ENCODE assay signal across 8 cellular contexts in genomic region chr4:2756691-2757350, GRCh38. TPM values are rescaled to one million over a fixed set of nuclear protein-coding genes. Genes with fewer than 3 reads are reported as not detected.
DNase-seq lines count a peak whose midpoint lies in the region; ATAC-seq, FAIRE-seq and TF ChIP-seq lines count a peak whose summit lies in the region.

No MANE protein-coding gene starts in this region.

- FAIRE-seq in GM12878 (lab: Jason Lieb, UNC) = peak; percentile 89

- intact Hi-C loops in GM12878 (cut with micrococcal nuclease; ENCODE audit: unreplicated experiment) = no loop called here

- H3K4me2 ChIP-seq in GM12878 (ENCODE audit: control insufficient read depth, insufficient read depth) = peak overlapping the region; percentile 77; the same call in 1 of the 2 replicates

- H3K27me3 ChIP-seq in GM12878 (replicated peaks in 1 of 2; ENCODE audit: control insufficient read depth in 2 of 2, insufficient read depth in 2 of 2, low read length in 1 of 2) = no peaks in the 10 kb centered on the region
- H3K27me3 ChIP-seq in mucosa of rectum (ENCODE audit: control insufficient read depth in 2 of 2, insufficient read depth in 2 of 2, low read length in 2 of 2) = no peaks in the 10 kb centered on the region

- in situ Hi-C loops in GM12878 (cut with MboI) = loop anchor here (25.0 kb wide), 1 partner anchor 180 kb away; no protein-coding TSS in a partner anchor

- peaks cover 31% of the 10 kb centered on the region for H3K79me2 ChIP-seq in GM12878 (ENCODE audit: control insufficient read depth, insufficient read depth, low read length)

- no peak for TF ChIP-seq EP300 in GM12878 (IDR thresholded peaks at IDR 0.05; ENCODE audit: borderline replicate concordance in 1 of 2, control insufficient read depth in 1 of 2, low read depth in 2 of 2, low read length in 2 of 2)

- CTCF ChIA-PET in GM12878 (lab: Yijun Ruan, JAX) = interaction anchor here (0.9 to 1.9 kb wide), 7 partner anchors 11 to 197 kb away, joined by 3 to 5 read pairs (median 4); no protein-coding TSS in a partner anchor

- SMC1A ChIA-PET in GM12878 (lab: Charles Lee; ENCODE audit: uncharacterized antibody, unreplicated experiment) = interaction anchor here (0.7 to 2.0 kb wide), 4 partner anchors 10 to 233 kb away, joined by 3 to 8 read pairs (median 4); no protein-coding TSS in a partner anchor

- H3K27ac ChIP-seq in 22Rv1 (peak overlapping the region; percentile 90; the same call in 1 of the 2 replicates), GM12878 (ENCODE audit: control insufficient read depth, insufficient read depth) (no peak overlapping the region), mucosa of rectum (ENCODE audit: low read depth in 2 of 2, low read length in 2 of 2) (peak overlapping the region; percentile 78 to 87)

- WGBS in GM12878 (ENCODE audit: insufficient coverage, insufficient replicate concordance, low lambda C conversion rate, missing lambda C conversion rate) = 62% methylated on average over 25 of the region's 25 CpGs

- TF ChIP-seq RAD21 in GM12878 (IDR thresholded peaks at IDR 0.05; ENCODE audit: insufficient read depth, low read depth, low read length) = no peak

- POLR2A ChIA-PET in GM12878 (lab: Charles Lee) = interaction anchor here (1.0 to 2.5 kb wide), 5 partner anchors 10 to 66 kb away, joined by 3 to 18 read pairs (median 3); no protein-coding TSS in a partner anchor

- no peaks in the 10 kb centered on the region for H3K9me3 ChIP-seq in GM12878 (replicated peaks; ENCODE audit: control insufficient read depth, insufficient read depth, low read length)
- H3K9me3 ChIP-seq in mucosa of rectum (ENCODE audit: control insufficient read depth in 2 of 2, low read length in 2 of 2) = no peaks in the 10 kb centered on the region

- TF ChIP-seq POLR2A in GM12878 (IDR thresholded peaks at IDR 0.05; ENCODE audit: low read depth, low read length) = no peak

- H2AFZ ChIP-seq in GM12878 (ENCODE audit: control insufficient read depth, low read depth, low read length) = peak overlapping the region; percentile 86

- BruUV-seq in GM12878 (replicated peaks; lab: Mats Ljungman, UMichigan) = no TSS peak

- H3K4me1 ChIP-seq in GM12878 (ENCODE audit: control insufficient read depth, insufficient read depth, low read length) (peaks cover 13% of the 10 kb centered on the region), mucosa of rectum (ENCODE audit: control insufficient read depth in 2 of 2, insufficient read depth in 2 of 2, low read length in 2 of 2) (peaks cover 38 to 42% of the 10 kb centered on the region in 2 donors)

- H3K36me3 ChIP-seq in GM12878 (ENCODE audit: control insufficient read depth in 2 of 2, insufficient read depth in 2 of 2, low read length in 1 of 2) (no peaks in the 10 kb centered on the region; a peak in 1 of 4 replicates), mucosa of rectum (ENCODE audit: control insufficient read depth in 2 of 2, insufficient read depth in 2 of 2, low read length in 2 of 2) (peaks cover 0 to 3% of the 10 kb centered on the region in 2 donors)

- peaks cover 6% of the 10 kb centered on the region; the same call in 1 of the 2 replicates for H4K20me1 ChIP-seq in GM12878 (ENCODE audit: control insufficient read depth, insufficient read depth)

- peak overlapping the region; percentile 9 for H3K4me3 ChIP-seq in HFF-Myc (replicated peaks; ENCODE audit: low read depth, low read length)
- H3K4me3 ChIP-seq in GM12878 = peak overlapping the region; percentile 55; the same call in 1 of the 2 replicates
- peak overlapping the region; percentile 58 to 72 for H3K4me3 ChIP-seq in mucosa of rectum (ENCODE audit: low read length in 2 of 2)

- DNase-seq in HFF-Myc (ENCODE audit: extremely low read depth, low read depth) = no peak
- DNase-seq in GM12878 (ENCODE audit: low read depth, low spot score) = no peak
- no peak for DNase-seq in NK-92 treated with Interleukin-12 subunit alpha and Interleukin-12 subunit beta, amount 100 ng/mL, for 24 hours (lab: John Stamatoyannopoulos, UW)
- no peak for DNase-seq in epidermal melanocyte (ENCODE audit: insufficient read length, low spot score)
- no peak for DNase-seq in activated effector memory CD4-positive, alpha-beta T cell treated with anti-CD3 and anti-CD28 coated beads, Interleukin-2, amount 50 U/mL, for 16 hours

- TF ChIP-seq CTCF in 22Rv1 (IDR thresholded peaks at IDR 0.05) (no peak), HFF-Myc (IDR thresholded peaks at IDR 0.05; ENCODE audit: low read depth, low read length, missing control alignments) (no peak), GM12878 (IDR thresholded peaks at IDR 0.05 in 2 of 3, conservative IDR thresholded peaks at IDR 0.05 in 1 of 3; ENCODE audit: control insufficient read depth in 2 of 3, extremely low read depth in 1 of 3, insufficient read depth in 1 of 3, low read depth in 3 of 3, low read length in 3 of 3) (no peak)

- RAD21 ChIA-PET in GM12878 (lab: Charles Lee; ENCODE audit: unreplicated experiment) = interaction anchor here (1.1 to 2.5 kb wide), 5 partner anchors 10 to 198 kb away, joined by 3 to 12 read pairs (median 3); no protein-coding TSS in a partner anchor

- ATAC-seq in GM12878 = no peak
- ATAC-seq in GM19467 (IDR thresholded peaks at IDR 0.05; ENCODE audit: unreplicated experiment) = no peak

- H3K9ac ChIP-seq in GM12878 (ENCODE audit: control insufficient read depth, insufficient read depth, low read length) (0 out of 2 replicates have a peak overlapping the region, but pooled peaks have one; percentile 10), mucosa of rectum (ENCODE audit: low read depth in 1 of 2, low read length in 2 of 2) (peak overlapping the region; percentile 74 to 77)

TF ChIP-seq in GM12878, 131 proteins besides CTCF, POLR2A, EP300 and RAD21:
- TF ChIP-seq HDGF (IDR thresholded peaks at IDR 0.05) (no peak), MLLT1 (IDR thresholded peaks at IDR 0.05) (peak; percentile 98), NFIC (IDR thresholded peaks at IDR 0.05; ENCODE audit: low read depth, low read length) (no peak), ZNF24 (IDR thresholded peaks at IDR 0.05) (no peak)

RNA-seq across cellular contexts. Expression of gene TNIP2, which starts 0.7 kb away (rescaled TPM):
- total RNA-seq in GM12878 (2013; cell fraction: nucleolus; rRNA removed) = 48.2 and 58.3 TPM in 2 replicates
- 55.0 and 59.8 TPM in 2 replicates for total RNA-seq in GM12878 (2014; rRNA removed)
- total RNA-seq in GM12878 (2014; rRNA removed; fragmentation: Illumina TruSeq; extraction: Trizol) = 29.1 and 29.8 TPM in 2 replicates
- 62.9 and 64.8 TPM in 2 replicates for total RNA-seq in GM12878 (2021)
- polyA plus RNA-seq in GM12878 (2011; ENCODE audit: low read depth) = 29.9 TPM
- polyA plus RNA-seq in GM12878 (2011; rRNA removed) = 27.9 and 42.0 TPM in 2 replicates
- polyA plus RNA-seq in GM12878 (2011; cell fraction: cytosol; rRNA removed) = 41.0 and 63.7 TPM in 2 replicates
- polyA plus RNA-seq in GM12878 (2011; cell fraction: nucleus; rRNA removed) = 126 and 142 TPM in 2 replicates
- 48.8 and 57.0 TPM in 2 replicates for polyA plus RNA-seq in GM12878 (2012)
- polyA plus RNA-seq in GM12878 (2014; fragmentation: Illumina TruSeq; extraction: Trizol) = 7.1 and 21.4 TPM in 2 replicates
- 1 to 10 TPM; 1.4 to 3.4 TPM for polyA plus RNA-seq in GM12878 (2014; fragmentation: Nextera tagmentation; extraction: Ambion mirVana)
- 64.9 and 68.5 TPM in 2 replicates for polyA plus RNA-seq in GM12878 (2014; rRNA removed)
- polyA plus RNA-seq in GM12878 (2016; fragmentation: Nextera tagmentation; extraction: Ambion mirVana) = 10 to 100 TPM; 49.1 to 59.0 TPM
- polyA minus RNA-seq in GM12878 (2011; rRNA and poly(A)+ RNA removed) = 19.1 and 31.1 TPM in 2 replicates
- polyA minus RNA-seq in GM12878 (2011; cell fraction: cytosol; rRNA and poly(A)+ RNA removed) = 13.6 and 13.8 TPM in 2 replicates
- polyA minus RNA-seq in GM12878 (2011; cell fraction: nucleus; rRNA and poly(A)+ RNA removed) = 17.2 and 30.8 TPM in 2 replicates

RNA-seq across cellular contexts. Expression of gene SH3BP2, which starts 36.1 kb away (rescaled TPM):
- 275 and 349 TPM in 2 replicates for total RNA-seq in GM12878 (2013; cell fraction: nucleolus; rRNA removed)
- total RNA-seq in GM12878 (2014; rRNA removed) (35.5 and 40.9 TPM in 2 replicates), GM12878 (2014; rRNA removed; fragmentation: Illumina TruSeq; extraction: Trizol) (17.5 and 19.0 TPM in 2 replicates), GM12878 (2021) (51.1 and 61.8 TPM in 2 replicates)
- 9.0 TPM for polyA plus RNA-seq in GM12878 (2011; ENCODE audit: low read depth)
- polyA plus RNA-seq in GM12878 (2011; rRNA removed) (18.0 and 37.1 TPM in 2 replicates), GM12878 (2014; fragmentation: Illumina TruSeq; extraction: Trizol) (7.8 and 18.3 TPM in 2 replicates), GM12878 (2014; fragmentation: Nextera tagmentation; extraction: Ambion mirVana) (1 to 10 TPM; 1.1 TPM), GM12878 (2014; rRNA removed) (54.7 and 57.8 TPM in 2 replicates), GM12878 (2016; fragmentation: Nextera tagmentation; extraction: Ambion mirVana) (10 to 100 TPM; 23.0 to 24.8 TPM)
- 35.7 and 42.6 TPM in 2 replicates for polyA plus RNA-seq in GM12878 (2011; cell fraction: cytosol; rRNA removed)
- 270 and 290 TPM in 2 replicates for polyA plus RNA-seq in GM12878 (2011; cell fraction: nucleus; rRNA removed)
- polyA plus RNA-seq in GM12878 (2012) = 30.0 and 35.3 TPM in 2 replicates
- polyA minus RNA-seq in GM12878 (2011; rRNA and poly(A)+ RNA removed) = 72.7 and 138 TPM in 2 replicates
- 8.9 and 18.7 TPM in 2 replicates for polyA minus RNA-seq in GM12878 (2011; cell fraction: cytosol; rRNA and poly(A)+ RNA removed)
- polyA minus RNA-seq in GM12878 (2011; cell fraction: nucleus; rRNA and poly(A)+ RNA removed) = 47.3 and 86.5 TPM in 2 replicates

Comparison
In these comparisons a context has a peak if more than half of its experiments do, and no peak if none do; other contexts are left out.
1. H3K4me3 ChIP-seq: peak in every context shown above with its lines; median percentile 65 in mucosa of rectum; 55 in GM12878; 9 in HFF-Myc.